In genomic region chr16:87834015-87834667, GRCh38 we compare ENCODE assay signal across 16 cellular contexts. TPM values are rescaled to one million over a fixed set of nuclear protein-coding genes. Genes with fewer than 3 reads are reported as not detected.
A peak's percentile ranks its signal among the peaks of the same experiment; 100 is the strongest.
DNase-seq lines count a peak whose midpoint lies in the region; ATAC-seq, FAIRE-seq and TF ChIP-seq lines count a peak whose summit lies in the region.
"Had no signal": no experiment of that assay in that cellular context is flagged by ENCODE, and none has a peak within 500 bp of the region (broad histone marks: within the 10 kb centered on the region; RNA-seq: fewer than 3 reads in every experiment).

No MANE protein-coding gene starts in this region.

- no peak for ATAC-seq in activated CD4-positive, alpha-beta T cell treated with anti-CD3 and anti-CD28 coated beads for 36 hours

- H3K27me3 Mint-ChIP-seq in activated CD4-positive, alpha-beta T cell treated with anti-CD3 and anti-CD28 coated beads for 36 hours: no peaks in the 10 kb centered on the region
- H3K27me3 Mint-ChIP-seq in activated naive CD8-positive, alpha-beta T cell treated with anti-CD3 and anti-CD28 coated beads for 36 hours: peaks cover 3% of the 10 kb centered on the region
- H3K27me3 Mint-ChIP-seq in nephron (ENCODE audit: low read depth): no peaks in the 10 kb centered on the region
- no peaks in the 10 kb centered on the region for H3K27me3 Mint-ChIP-seq in chondrocyte (ENCODE audit: low read depth)
- H3K27me3 Mint-ChIP-seq: activated CD4-positive, alpha-beta T cell treated with anti-CD3 and anti-CD28 coated beads, Interleukin-2, amount 10 ng/mL, durations not matched to agents 7 days and 5 days had no signal

- no peak for FAIRE-seq in GM12892 (lab: Jason Lieb, UNC)

- POLR2A ChIA-PET in activated CD4-positive, alpha-beta T cell treated with anti-CD3 and anti-CD28 coated beads for 36 hours (lab: Charles Lee): no interaction called here

- peak; percentile 35; the same call in 1 of the 2 replicates for TF ChIP-seq POLR2A in GM12892 (IDR thresholded peaks at IDR 0.05; ENCODE audit: low read depth, low read length)

- H3K9me3 Mint-ChIP-seq in activated CD4-positive, alpha-beta T cell treated with anti-CD3 and anti-CD28 coated beads for 36 hours (ENCODE audit: low read depth): no peaks in the 10 kb centered on the region
- H3K9me3 Mint-ChIP-seq in activated naive CD8-positive, alpha-beta T cell treated with anti-CD3 and anti-CD28 coated beads for 36 hours: no peaks in the 10 kb centered on the region
- no peaks in the 10 kb centered on the region for H3K9me3 Mint-ChIP-seq in nephron
- no peaks in the 10 kb centered on the region for H3K9me3 Mint-ChIP-seq in chondrocyte (ENCODE audit: low read depth)
- H3K9me3 Mint-ChIP-seq: activated CD4-positive, alpha-beta T cell treated with anti-CD3 and anti-CD28 coated beads, Interleukin-2, amount 10 ng/mL, durations not matched to agents 7 days and 5 days had no signal

- H3K4me3 Mint-ChIP-seq in activated CD4-positive, alpha-beta T cell treated with anti-CD3 and anti-CD28 coated beads for 36 hours: no peak overlapping the region
- H3K4me3 Mint-ChIP-seq in activated naive CD8-positive, alpha-beta T cell treated with anti-CD3 and anti-CD28 coated beads for 36 hours: no peak overlapping the region
- H3K4me3 Mint-ChIP-seq in nephron (no peak overlapping the region), chondrocyte (ENCODE audit: unreplicated experiment) (no peak overlapping the region)
- H3K4me3 Mint-ChIP-seq: activated CD4-positive, alpha-beta T cell treated with anti-CD3 and anti-CD28 coated beads, Interleukin-2, amount 10 ng/mL, durations not matched to agents 7 days and 5 days had no signal

- peaks cover 61% of the 10 kb centered on the region for H3K36me3 Mint-ChIP-seq in activated CD4-positive, alpha-beta T cell treated with anti-CD3 and anti-CD28 coated beads for 36 hours (ENCODE audit: low read depth)
- peaks cover 25% of the 10 kb centered on the region for H3K36me3 Mint-ChIP-seq in activated naive CD8-positive, alpha-beta T cell treated with anti-CD3 and anti-CD28 coated beads for 36 hours
- H3K36me3 Mint-ChIP-seq in nephron (ENCODE audit: low read depth) (peaks cover 3% of the 10 kb centered on the region), chondrocyte (ENCODE audit: low read depth) (peaks cover 35% of the 10 kb centered on the region)

- intact Hi-C loops in activated CD4-positive, alpha-beta T cell treated with anti-CD3 and anti-CD28 coated beads for 36 hours (cut with DNase I, micrococcal nuclease): no loop called here

- CTCF ChIA-PET in activated CD4-positive, alpha-beta T cell treated with anti-CD3 and anti-CD28 coated beads for 36 hours (lab: Charles Lee): interaction anchor here (1.0 to 2.5 kb wide), 2 partner anchors 26 to 55 kb away, joined by 3 to 10 read pairs; no protein-coding TSS in a partner anchor

- H3K4me1 Mint-ChIP-seq in activated CD4-positive, alpha-beta T cell treated with anti-CD3 and anti-CD28 coated beads for 36 hours: no peaks in the 10 kb centered on the region
- peaks cover 2% of the 10 kb centered on the region for H3K4me1 Mint-ChIP-seq in activated naive CD8-positive, alpha-beta T cell treated with anti-CD3 and anti-CD28 coated beads for 36 hours
- H3K4me1 Mint-ChIP-seq in nephron (peaks cover 19% of the 10 kb centered on the region), chondrocyte (ENCODE audit: low read depth) (peaks cover 13% of the 10 kb centered on the region)

- no peak overlapping the region for H3K27ac Mint-ChIP-seq in activated CD4-positive, alpha-beta T cell treated with anti-CD3 and anti-CD28 coated beads for 36 hours
- peak overlapping the region; percentile 34 for H3K27ac Mint-ChIP-seq in activated naive CD8-positive, alpha-beta T cell treated with anti-CD3 and anti-CD28 coated beads for 36 hours
- peak overlapping the region in 2 of 3 experiments; percentile 56 to 78 for H3K27ac Mint-ChIP-seq in nephron
- H3K27ac Mint-ChIP-seq in chondrocyte (ENCODE audit: unreplicated experiment): no peak overlapping the region
- H3K27ac Mint-ChIP-seq: activated CD4-positive, alpha-beta T cell treated with anti-CD3 and anti-CD28 coated beads, Interleukin-2, amount 10 ng/mL, durations not matched to agents 7 days and 5 days had no signal

- DNase-seq in activated CD4-positive, alpha-beta T cell treated with anti-CD3 and anti-CD28 coated beads for 36 hours: peak; percentile 7
- no peak for DNase-seq in activated CD4-positive, alpha-beta T cell treated with anti-CD3 and anti-CD28 coated beads, Interleukin-2, amount 50 U/mL, for 1 hour
- DNase-seq in GM12892 (ENCODE audit: insufficient read length): no peak
- no peak for DNase-seq in activated naive CD8-positive, alpha-beta T cell treated with anti-CD3 and anti-CD28 coated beads for 36 hours
- DNase-seq in cortex of kidney (lab: John Stamatoyannopoulos, UW): no peak
- DNase-seq in NCI-H774 (lab: John Stamatoyannopoulos, UW): no peak
- no peak for DNase-seq in chondrocyte (ENCODE audit: low spot score)
- DNase-seq: activated CD4-positive, alpha-beta T cell treated with anti-CD3 and anti-CD28 coated beads, Interleukin-2, amount 10 ng/mL, durations not matched to agents 7 days and 5 days; DMS 273 treated with DMSO at 0.1 percent for 48 hours; effector memory CD4-positive, alpha-beta T cell; GF-D8; NCI-H1436 treated with DMSO at 0.1 percent for 48 hours; NCI-H748 treated with DMSO at 0.1 percent for 48 hours; Peyer's patch; stimulated activated CD4-positive, alpha-beta T cell treated with anti-CD3 and anti-CD28 coated beads, Interleukin-2, amount 100 ng/mL, for 48 hours had no signal

- TF ChIP-seq CTCF in nephron (IDR thresholded peaks at IDR 0.05; ENCODE audit: unreplicated experiment in 3 of 3) (no peak), chondrocyte (IDR thresholded peaks at IDR 0.05) (no peak)

RNA-seq across cellular contexts. Expression of gene SLC7A5, which starts 35.2 kb away (rescaled TPM):
- total RNA-seq in activated CD4-positive, alpha-beta T cell treated with anti-CD3 and anti-CD28 coated beads for 36 hours: 100 to 1,000 TPM; 337 to 354 TPM
- 17.1 TPM for polyA plus RNA-seq in GM12892 (2012; ENCODE audit: missing spikeins)
- 100 to 1,000 TPM; 298 to 301 TPM for total RNA-seq in activated naive CD8-positive, alpha-beta T cell treated with anti-CD3 and anti-CD28 coated beads for 36 hours
- total RNA-seq in chondrocyte: 53.6 to 249 TPM (median 248 TPM) in 3 replicates

Comparison
In these comparisons a context has a peak if more than half of its experiments do, and no peak if none do; other contexts are left out.
1. H3K27ac Mint-ChIP-seq: peak in activated naive CD8-positive, alpha-beta T cell treated with anti-CD3 and anti-CD28 coated beads for 36 hours (single experiment) and nephron (2 of 3); none in activated CD4-positive, alpha-beta T cell treated with anti-CD3 and anti-CD28 coated beads for 36 hours (single experiment) and chondrocyte (single experiment).